Comparison of ENCODE assay signal across 8 cellular contexts in the genomic region with DNA sequence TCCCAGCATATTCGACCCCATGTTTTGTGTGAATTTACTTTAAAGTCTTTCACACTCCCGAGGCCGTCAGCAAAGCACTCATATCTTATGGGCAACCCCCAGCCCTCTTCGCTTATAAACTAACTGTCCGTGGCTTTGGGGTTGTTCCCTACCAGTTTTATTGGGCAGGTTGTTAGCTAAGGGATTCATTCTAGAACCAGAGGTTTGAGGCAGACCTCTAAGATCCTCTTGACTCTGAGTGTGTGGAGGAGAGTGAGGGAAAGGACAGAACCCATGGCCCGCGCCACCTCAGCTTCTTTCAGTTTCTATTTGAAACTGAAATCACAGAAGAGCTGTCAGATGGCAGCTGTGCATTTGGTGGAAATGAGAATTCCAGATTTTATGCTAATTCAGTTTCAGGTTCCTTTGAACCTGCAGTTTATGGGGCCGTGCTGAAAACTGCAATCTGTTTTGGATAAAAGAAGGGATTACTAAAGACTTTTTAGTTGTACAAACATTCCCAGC.
DNase-seq lines count a peak whose midpoint lies in the region; ATAC-seq and TF ChIP-seq lines count a peak whose summit lies in the region.

No MANE protein-coding gene starts in this region.

- H3K27ac ChIP-seq in IMR-90 (ENCODE audit: insufficient read depth, low read length) (no peak overlapping the region), iPS-20b (ENCODE audit: low read length) (no peak overlapping the region), prostate gland (no peak overlapping the region), spleen (peak overlapping the region in 4 of 8 donors; percentile 39 to 69 (median 43))

- H3K27me3 ChIP-seq in IMR-90 (ENCODE audit: control insufficient read depth, insufficient read depth, low read length) = no peaks in the 10 kb centered on the region
- peaks cover 96% of the 10 kb centered on the region for H3K27me3 ChIP-seq in iPS-20b (ENCODE audit: insufficient read depth, low read length)
- no peaks in the 10 kb centered on the region for H3K27me3 ChIP-seq in prostate gland (replicated peaks; ENCODE audit: insufficient read depth)
- H3K27me3 ChIP-seq in spleen (replicated peaks in 1 of 7) = no peaks in the 10 kb centered on the region

- H2BK120ac ChIP-seq in IMR-90 (ENCODE audit: low read depth, low read length) = no peak overlapping the region

- H3K4me3 ChIP-seq in IMR-90 (ENCODE audit: insufficient read depth, low read depth, low read length) (no peak overlapping the region; the same call in 1 of the 2 replicates), iPS-20b (ENCODE audit: low read length) (peak overlapping the region; percentile 33; the same call in 1 of the 2 replicates), prostate gland (no peak overlapping the region), spleen (peak overlapping the region in 2 of 8 donors; percentile 10 to 48)

- H3K9me3 ChIP-seq in IMR-90 (ENCODE audit: control insufficient read depth, insufficient read depth, low read length) (no peaks in the 10 kb centered on the region), iPS-20b (ENCODE audit: insufficient read depth, low read depth, low read length) (no peaks in the 10 kb centered on the region), prostate gland (no peaks in the 10 kb centered on the region), spleen (no peaks in the 10 kb centered on the region)

- H2AK9ac ChIP-seq in IMR-90 (replicated peaks; ENCODE audit: low read depth, low read length, poor library complexity) = no peak overlapping the region

- ATAC-seq in GM18505 (IDR thresholded peaks at IDR 0.05; ENCODE audit: unreplicated experiment) (peak; percentile 83), GM21529 (IDR thresholded peaks at IDR 0.05; ENCODE audit: unreplicated experiment) (peak; percentile 90), IMR-90 (ENCODE audit: low read depth) (0 out of 2 replicates have a peak, but pooled peaks have one; percentile 29)

- no peak for TF ChIP-seq CTCF in IMR-90 (conservative IDR thresholded peaks at IDR 0.05; ENCODE audit: low read depth, low read length)
- TF ChIP-seq CTCF in prostate gland (IDR thresholded peaks at IDR 0.05) = no peak
- TF ChIP-seq CTCF in spleen (IDR thresholded peaks at IDR 0.05 in 8 of 11, conservative IDR thresholded peaks at IDR 0.05 in 3 of 11) = no peak

- H3K79me1 ChIP-seq in IMR-90 (ENCODE audit: low read depth in 1 of 2, low read length in 2 of 2) = no peaks in the 10 kb centered on the region

- H3K4me1 ChIP-seq in IMR-90 (ENCODE audit: control insufficient read depth, insufficient read depth, low read length) (no peaks in the 10 kb centered on the region), iPS-20b (ENCODE audit: insufficient read depth, low read length) (peaks cover 17% of the 10 kb centered on the region; the same call in 1 of the 2 replicates), prostate gland (replicated peaks) (no peaks in the 10 kb centered on the region), spleen (peaks cover 0 to 29% (median 13%) of the 10 kb centered on the region in 6 donors)

- no peak overlapping the region for H3K18ac ChIP-seq in IMR-90 (ENCODE audit: low read depth, low read length)

- CTCF ChIA-PET in IMR-90 (lab: Yijun Ruan, JAX) = no interaction called here

- TF ChIP-seq RAD21 in IMR-90 (IDR thresholded peaks at IDR 0.05; ENCODE audit: low read length) = no peak

- H3K9ac ChIP-seq in IMR-90 (ENCODE audit: low read depth, low read length) = no peak overlapping the region
- no peak overlapping the region for H3K9ac ChIP-seq in iPS-20b (ENCODE audit: low read depth, low read length)

- peaks cover 2% of the 10 kb centered on the region; the same call in 1 of the 2 replicates for H3K9me1 ChIP-seq in IMR-90 (ENCODE audit: insufficient read depth, low read length)

- WGBS in IMR-90 (ENCODE audit: extremely low coverage in 2 of 2, insufficient read length in 1 of 2), 2 experiments = no CpG with 5 or more reads among the region's 8 CpGs
- WGBS in prostate gland = 51% methylated on average over 8 of the region's 8 CpGs
- whole genome bisulfite sequencing in spleen, 5 donors = 49 to 66% (median 54%) methylated on average over 8 of the region's 8 CpGs

- no peak overlapping the region for H3K56ac ChIP-seq in IMR-90 (ENCODE audit: extremely low read depth, insufficient read depth, low read length)

- POLR2A ChIA-PET in IMR-90 (lab: Charles Lee; ENCODE audit: unreplicated experiment) = no interaction called here

- H2AK5ac ChIP-seq in IMR-90 (ENCODE audit: low read depth, low read length) = no peak overlapping the region

- H4K5ac ChIP-seq in IMR-90 (ENCODE audit: low read depth, low read length) = no peak overlapping the region

- H3K14ac ChIP-seq in IMR-90 (replicated peaks; ENCODE audit: low read depth, low read length) = no peak overlapping the region

- intact Hi-C loops in IMR-90 (cut with micrococcal nuclease) = no loop called here
- intact Hi-C loops in prostate gland (cut with DNase I) = no loop called here
- intact Hi-C loops in spleen (cut with DNase I; ENCODE audit: low total_unique reads) = no loop called here

- H3K4me2 ChIP-seq in IMR-90 (ENCODE audit: low read depth, low read length) = peak overlapping the region; percentile 0; the same call in 1 of the 2 replicates

- no peak overlapping the region for H3K23ac ChIP-seq in IMR-90 (ENCODE audit: low read depth, low read length)

- H4K91ac ChIP-seq in IMR-90 (ENCODE audit: insufficient read depth, low read depth, low read length) = no peak overlapping the region

- no peak overlapping the region for H3K4ac ChIP-seq in IMR-90 (ENCODE audit: low read depth, low read length)

- H3K36me3 ChIP-seq in IMR-90 (ENCODE audit: control insufficient read depth, insufficient read depth, low read length) (no peaks in the 10 kb centered on the region), iPS-20b (ENCODE audit: insufficient read depth, low read depth, low read length) (no peaks in the 10 kb centered on the region), prostate gland (no peaks in the 10 kb centered on the region), spleen (no peaks in the 10 kb centered on the region)

- no peak for TF ChIP-seq POLR2A in GM18505 (IDR thresholded peaks at IDR 0.05; ENCODE audit: borderline replicate concordance, extremely low read depth, insufficient read depth, insufficient read length)
- no peak for TF ChIP-seq POLR2A in IMR-90 (IDR thresholded peaks at IDR 0.05; ENCODE audit: low read depth, low read length)
- TF ChIP-seq POLR2A in prostate gland (IDR thresholded peaks at IDR 0.05) = no peak
- no peak for TF ChIP-seq POLR2A in spleen (IDR thresholded peaks at IDR 0.05)

- dilution Hi-C loops in IMR-90 (cut with HindIII; ENCODE audit: low sequenced_read_pairs, unreplicated experiment) = no loop called here

- in situ Hi-C loops in IMR-90 (cut with MboI; ENCODE audit: low sequenced_read_pairs) = no loop called here

- H4K20me1 ChIP-seq in IMR-90 (ENCODE audit: insufficient read depth, low read length) = no peaks in the 10 kb centered on the region

- DNase-seq in IMR-90 (no peak), prostate gland (ENCODE audit: low spot score) (no peak), HT-29 (ENCODE audit: low spot score) (no peak), activated gamma-delta T cell (lab: John Stamatoyannopoulos, UW) (no peak), spleen (no peak)

- H2BK20ac ChIP-seq in IMR-90 (ENCODE audit: low read depth, low read length) = no peak overlapping the region

- no TSS peak for BruUV-seq in IMR-90 (replicated peaks; lab: Mats Ljungman, UMichigan)

- H2BK5ac ChIP-seq in IMR-90 (ENCODE audit: low read depth, low read length, poor library complexity, severe bottlenecking) = no peak overlapping the region

- no peak overlapping the region for H4K8ac ChIP-seq in IMR-90 (ENCODE audit: low read depth in 2 of 2, low read length in 2 of 2)

- no peak overlapping the region for H2BK15ac ChIP-seq in IMR-90 (ENCODE audit: low read depth, low read length)

- H2AFZ ChIP-seq in IMR-90 (replicated peaks; ENCODE audit: low read length, poor library complexity) = peak overlapping the region; percentile 40

TF ChIP-seq in IMR-90, 13 proteins besides CTCF, POLR2A, EP300 and RAD21:
- no peak for TF ChIP-seq MXI1 (IDR thresholded peaks at IDR 0.05; ENCODE audit: borderline replicate concordance, low read depth, low read length)
- no peak for TF ChIP-seq RFX5 (IDR thresholded peaks at IDR 0.05; ENCODE audit: low read depth, low read length)
- no peak for TF ChIP-seq SMC3 (IDR thresholded peaks at IDR 0.05; ENCODE audit: low read depth, low read length)
- TF ChIP-seq RCOR1 (IDR thresholded peaks at IDR 0.05; ENCODE audit: insufficient replicate concordance, low read length) = no peak
- no peak for TF ChIP-seq NFE2L2 (IDR thresholded peaks at IDR 0.05; ENCODE audit: low read depth, low read length)
- TF ChIP-seq CHD1 (IDR thresholded peaks at IDR 0.05; ENCODE audit: low read depth, low read length) = no peak
- TF ChIP-seq, protein P1, sequence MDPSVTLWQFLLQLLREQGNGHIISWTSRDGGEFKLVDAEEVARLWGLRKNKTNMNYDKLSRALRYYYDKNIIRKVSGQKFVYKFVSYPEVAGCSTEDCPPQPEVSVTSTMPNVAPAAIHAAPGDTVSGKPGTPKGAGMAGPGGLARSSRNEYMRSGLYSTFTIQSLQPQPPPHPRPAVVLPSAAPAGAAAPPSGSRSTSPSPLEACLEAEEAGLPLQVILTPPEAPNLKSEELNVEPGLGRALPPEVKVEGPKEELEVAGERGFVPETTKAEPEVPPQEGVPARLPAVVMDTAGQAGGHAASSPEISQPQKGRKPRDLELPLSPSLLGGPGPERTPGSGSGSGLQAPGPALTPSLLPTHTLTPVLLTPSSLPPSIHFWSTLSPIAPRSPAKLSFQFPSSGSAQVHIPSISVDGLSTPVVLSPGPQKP (IDR thresholded peaks at IDR 0.05; ENCODE audit: borderline replicate concordance, low read depth, low read length) = no peak
- no peak for TF ChIP-seq BHLHE40 (IDR thresholded peaks at IDR 0.05; ENCODE audit: low read depth, low read length)
- TF ChIP-seq, protein P2, sequence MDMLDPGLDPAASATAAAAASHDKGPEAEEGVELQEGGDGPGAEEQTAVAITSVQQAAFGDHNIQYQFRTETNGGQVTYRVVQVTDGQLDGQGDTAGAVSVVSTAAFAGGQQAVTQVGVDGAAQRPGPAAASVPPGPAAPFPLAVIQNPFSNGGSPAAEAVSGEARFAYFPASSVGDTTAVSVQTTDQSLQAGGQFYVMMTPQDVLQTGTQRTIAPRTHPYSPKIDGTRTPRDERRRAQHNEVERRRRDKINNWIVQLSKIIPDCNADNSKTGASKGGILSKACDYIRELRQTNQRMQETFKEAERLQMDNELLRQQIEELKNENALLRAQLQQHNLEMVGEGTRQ (IDR thresholded peaks at IDR 0.05; ENCODE audit: low read depth, low read length) = no peak
- TF ChIP-seq MAZ (IDR thresholded peaks at IDR 0.05; ENCODE audit: borderline replicate concordance, low read depth, low read length) = no peak
- no peak for TF ChIP-seq CEBPB (IDR thresholded peaks at IDR 0.05; ENCODE audit: low read depth, low read length)
TF ChIP-seq in IMR-90: peak in this region for 0.

Comparison
In these comparisons a context has a peak if more than half of its experiments do, and no peak if none do; other contexts are left out.
1. ATAC-seq: peak in every context shown above with its lines; median percentile 90 in GM21529; 83 in GM18505; 29 in IMR-90.